Comparison of ENCODE assay signal across 26 cellular contexts in the genomic region with DNA sequence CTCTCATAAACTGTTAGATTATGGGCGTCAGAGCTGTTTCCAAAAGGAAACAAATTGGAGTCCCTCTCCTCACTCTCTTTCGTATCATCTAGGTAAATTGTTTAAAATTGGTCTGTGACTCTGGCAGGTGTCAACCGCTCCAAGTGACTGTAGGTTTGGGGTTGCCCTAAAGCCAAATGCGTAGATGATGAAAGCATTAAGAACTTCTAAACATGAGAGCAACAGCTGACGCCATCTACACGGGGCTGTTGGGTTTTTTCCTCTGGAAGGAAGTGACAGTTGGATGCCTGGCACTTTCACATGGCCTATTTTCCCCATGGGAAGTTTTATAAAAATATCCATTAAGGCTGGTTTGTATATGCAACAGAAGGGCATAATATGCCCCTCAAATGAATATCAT.
"Had no signal": no experiment of that assay in that cellular context is flagged by ENCODE, and none has a peak within 500 bp of the region (broad histone marks: within the 10 kb centered on the region; RNA-seq: fewer than 3 reads in every experiment).

No MANE protein-coding gene starts in this region.

- H3K27ac ChIP-seq: hepatocyte, left ventricle myocardium inferior, pancreas, prostate gland, spleen, tibial nerve, uterus had no signal

- H3K4me2 ChIP-seq: hepatocyte had no signal

- H3K4me1 ChIP-seq: pancreas, prostate gland, uterus had no signal

- H3K4me3 ChIP-seq: hepatocyte, left ventricle myocardium inferior, lung, pancreas, prostate gland, spleen, tibial nerve, uterus had no signal

- H2AFZ ChIP-seq: hepatocyte had no signal

- H3K4me3 Mint-ChIP-seq: mesothelial cell of epicardium; naive thymus-derived CD8-positive, alpha-beta T cell; nephron; neural crest cell; stimulated activated effector memory CD8-positive, alpha-beta T cell treated with anti-CD3 and anti-CD28 coated beads, Interleukin-12 subunit alpha, Interleukin-12 subunit beta, amount 100 ng/mL, for 72 hours; stimulated activated naive CD8-positive, alpha-beta T cell treated with anti-CD3 and anti-CD28 coated beads, Interleukin-15, amount 100 ng/mL, for 72 hours; type B pancreatic cell had no signal

- H3K27me3 Mint-ChIP-seq: naive thymus-derived CD8-positive, alpha-beta T cell; stimulated activated naive CD8-positive, alpha-beta T cell treated with anti-CD3 and anti-CD28 coated beads, Interleukin-15, amount 100 ng/mL, for 72 hours had no signal

- H3K79me2 ChIP-seq: hepatocyte had no signal

- H3K9me3 Mint-ChIP-seq: mesothelial cell of epicardium; naive thymus-derived CD8-positive, alpha-beta T cell; nephron; stimulated activated effector memory CD8-positive, alpha-beta T cell treated with anti-CD3 and anti-CD28 coated beads, Interleukin-12 subunit alpha, Interleukin-12 subunit beta, amount 100 ng/mL, for 72 hours; type B pancreatic cell had no signal

- DNase-seq: islet precursor cell; left ventricle myocardium inferior; mesendoderm; naive thymus-derived CD8-positive, alpha-beta T cell; nucleus accumbens; pancreas; posterior cingulate gyrus; retina; right cardiac atrium; small intestine; spleen; stimulated activated CD4-positive, alpha-beta T cell treated with anti-CD3 and anti-CD28 coated beads, Interleukin-4, amount 100 ng/mL, for 24 hours; stimulated activated naive CD4-positive, alpha-beta T cell; stimulated activated naive CD8-positive, alpha-beta T cell treated with anti-CD3 and anti-CD28 coated beads, Interleukin-15, amount 100 ng/mL, for 72 hours; substantia nigra; uterus had no signal

- H3K36me3 Mint-ChIP-seq: mesothelial cell of epicardium, type B pancreatic cell had no signal

- ATAC-seq: naive thymus-derived CD8-positive, alpha-beta T cell; pancreas; right cardiac atrium; sciatic nerve; stimulated activated effector memory CD8-positive, alpha-beta T cell treated with anti-CD3 and anti-CD28 coated beads, Interleukin-12 subunit alpha, Interleukin-12 subunit beta, amount 100 ng/mL, for 72 hours; stimulated activated naive CD8-positive, alpha-beta T cell treated with anti-CD3 and anti-CD28 coated beads, Interleukin-15, amount 100 ng/mL, for 72 hours had no signal

- H3K27me3 ChIP-seq: hepatocyte, pancreas, spleen, tibial nerve, uterus had no signal

- H3K27ac Mint-ChIP-seq: mesothelial cell of epicardium, nephron, type B pancreatic cell had no signal

- H3K9me3 ChIP-seq: left ventricle myocardium inferior, pancreas, prostate gland, spleen, tibial nerve, uterus had no signal

- H3K36me3 ChIP-seq: left ventricle myocardium inferior, pancreas, prostate gland, spleen, tibial nerve, uterus had no signal
